15 cellular contexts compared by ENCODE assay signal in genomic region chr9:17942498-17942897, GRCh38.
"Had no signal": no experiment of that assay in that cellular context is flagged by ENCODE, and none has a peak within 500 bp of the region (broad histone marks: within the 10 kb centered on the region; RNA-seq: fewer than 3 reads in every experiment).

No MANE protein-coding gene starts in this region.

- H3K4me1 ChIP-seq: esophagus squamous epithelium, left ventricle myocardium inferior, neural progenitor cell, sigmoid colon, suprapubic skin had no signal

- H3K9me3 ChIP-seq: ovary, sigmoid colon, suprapubic skin had no signal

- DNase-seq: activated CD4-positive, alpha-beta T cell treated with anti-CD3 and anti-CD28 coated beads for 48 hours; activated CD8-positive, alpha-beta memory T cell treated with anti-CD3 and anti-CD28 coated beads, Interleukin-2, amount 50 U/mL, for 48 hours; activated CD8-positive, alpha-beta T cell treated with anti-CD3 and anti-CD28 coated beads, Interleukin-2, amount 10 ng/mL, durations not matched to agents 7 days and 5 days; activated naive CD4-positive, alpha-beta T cell; activated naive CD8-positive, alpha-beta T cell treated with anti-CD3 and anti-CD28 coated beads, Interleukin-2, amount 50 U/mL, for 24 hours; esophagus squamous epithelium; foreskin fibroblast; head of caudate nucleus; left ventricle myocardium inferior; ovary; sigmoid colon; stimulated activated CD4-positive, alpha-beta T cell treated with anti-CD3 and anti-CD28 coated beads, Interleukin-12 subunit alpha, Interleukin-12 subunit beta, amount 100 ng/mL, for 4 hours; stimulated activated naive CD4-positive, alpha-beta T cell treated with Interleukin-2 at 50 U/mL for 16 hours had no signal

- H3K27ac ChIP-seq: esophagus squamous epithelium, left ventricle myocardium inferior, neural progenitor cell, ovary, sigmoid colon, suprapubic skin had no signal

- ATAC-seq: activated CD8-positive, alpha-beta T cell treated with anti-CD3 and anti-CD28 coated beads, Interleukin-2, amount 10 ng/mL, durations not matched to agents 7 days and 5 days; activated naive CD8-positive, alpha-beta T cell treated with anti-CD3 and anti-CD28 coated beads, Interleukin-2, amount 50 U/mL, for 24 hours had no signal

- H3K36me3 ChIP-seq: esophagus squamous epithelium, left ventricle myocardium inferior, neural progenitor cell, ovary, sigmoid colon, suprapubic skin had no signal

- H3K4me3 ChIP-seq: esophagus squamous epithelium, left ventricle myocardium inferior, neural progenitor cell, ovary, sigmoid colon, suprapubic skin had no signal

- H3K27me3 ChIP-seq: esophagus squamous epithelium, neural progenitor cell, ovary, sigmoid colon, suprapubic skin had no signal
